18 cellular contexts compared by ENCODE assay signal in the genomic region with DNA sequence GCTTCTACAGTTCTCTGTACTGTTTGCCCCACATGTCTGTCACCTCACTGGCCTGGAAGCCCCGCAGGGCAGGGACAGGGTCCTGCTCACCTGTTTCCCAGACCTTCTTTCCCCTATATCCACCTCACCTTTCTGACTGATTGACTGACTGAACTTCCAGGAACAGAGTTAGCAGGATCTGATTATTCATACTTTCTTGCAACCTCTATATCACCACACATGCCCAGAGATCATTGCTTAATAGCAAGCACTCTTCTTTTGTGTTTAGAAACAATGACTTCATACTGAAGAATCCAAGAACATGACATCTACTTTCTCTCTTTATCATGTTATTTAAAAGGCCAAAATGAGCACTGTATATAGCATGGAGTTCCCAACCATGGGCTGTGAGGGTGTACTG. TPM values are rescaled to one million over a fixed set of nuclear protein-coding genes. Genes with fewer than 3 reads are reported as not detected.
DNase-seq lines count a peak whose midpoint lies in the region; ATAC-seq and TF ChIP-seq lines count a peak whose summit lies in the region.
"Had no signal": no experiment of that assay in that cellular context is flagged by ENCODE, and none has a peak within 500 bp of the region (broad histone marks: within the 10 kb centered on the region; RNA-seq: fewer than 3 reads in every experiment).

No MANE protein-coding gene starts in this region.

- H3K27ac ChIP-seq in CD4-positive, alpha-beta T cell (ENCODE audit: low read depth, low read length), result no peak overlapping the region

- CTCF ChIA-PET in CD4-positive, alpha-beta T cell (lab: Charles Lee), result no interaction called here

- peaks cover 46% of the 10 kb centered on the region for H3K4me1 Mint-ChIP-seq in CD4-positive, alpha-beta T cell (ENCODE audit: low read depth)

- no peak for ATAC-seq in CD4-positive, alpha-beta T cell (ENCODE audit: poor library complexity)
- ATAC-seq in HG03175 (IDR thresholded peaks at IDR 0.05; ENCODE audit: unreplicated experiment), result no peak
- ATAC-seq: HCT116, PC-3 had no signal

- no peak overlapping the region for H3K4me3 Mint-ChIP-seq in CD4-positive, alpha-beta T cell
- H3K4me3 Mint-ChIP-seq: activated naive CD4-positive, alpha-beta T cell treated with anti-CD3 and anti-CD28 coated beads, Interleukin-2, amount 50 U/mL, for 24 hours; nephron had no signal

- H3K27me3 Mint-ChIP-seq in CD4-positive, alpha-beta T cell, result no peaks in the 10 kb centered on the region
- H3K27me3 Mint-ChIP-seq: activated naive CD4-positive, alpha-beta T cell treated with anti-CD3 and anti-CD28 coated beads, Interleukin-2, amount 50 U/mL, for 24 hours had no signal

- TF ChIP-seq CTCF in CD4-positive, alpha-beta T cell (IDR thresholded peaks at IDR 0.05), result no peak
- TF ChIP-seq CTCF in fibroblast of mammary gland (conservative IDR thresholded peaks at IDR 0.05; ENCODE audit: control insufficient read depth, insufficient read depth, low read depth, low read length), result no peak

- no peaks in the 10 kb centered on the region for H3K9me3 ChIP-seq in CD4-positive, alpha-beta T cell (ENCODE audit: control insufficient read depth, low read length)
- H3K9me3 ChIP-seq: BE2C had no signal

- H3K36me3 Mint-ChIP-seq in CD4-positive, alpha-beta T cell (ENCODE audit: low read depth), result peaks cover 86% of the 10 kb centered on the region

- H3K9me3 Mint-ChIP-seq in CD4-positive, alpha-beta T cell, result no peaks in the 10 kb centered on the region

- POLR2A ChIA-PET in CD4-positive, alpha-beta T cell (lab: Charles Lee), result no interaction called here

- DNase-seq in CD4-positive, alpha-beta T cell, result no peak
- DNase-seq in NCI-H226 (peak; percentile 50), fibroblast of mammary gland (ENCODE audit: low read depth) (peak; percentile 80), renal cortical epithelial cell (ENCODE audit: low read depth) (peak; percentile 67), NCI-H1417 (lab: John Stamatoyannopoulos, UW) (no peak), NCI-H2029 (lab: John Stamatoyannopoulos, UW) (no peak)
- no peak for DNase-seq in activated CD4-positive, CD25-positive, alpha-beta regulatory T cell treated with anti-CD3 and anti-CD28 coated beads, Interleukin-2, amount 50 U/mL, for 72 hours
- DNase-seq: activated CD4-positive, alpha-beta T cell treated with anti-CD3 and anti-CD28 coated beads for 4 hours; BE2C; DMS 273 treated with DMSO at 0.1 percent for 48 hours; NCI-H1930; NCI-H69; PC-3 had no signal

- intact Hi-C loops in CD4-positive, alpha-beta T cell (cut with DNase I, micrococcal nuclease), result no loop called here

- H3K27me3 ChIP-seq in CD4-positive, alpha-beta T cell (ENCODE audit: control insufficient read depth, insufficient read depth, low read length), result no peaks in the 10 kb centered on the region
- H3K27me3 ChIP-seq: BE2C had no signal

- no peak overlapping the region for H3K4me3 ChIP-seq in fibroblast of mammary gland (ENCODE audit: control insufficient read depth, low read depth, low read length)
- H3K4me3 ChIP-seq: lung had no signal

- H3K27ac Mint-ChIP-seq in CD4-positive, alpha-beta T cell, result peak overlapping the region; percentile 4
- H3K27ac Mint-ChIP-seq: activated naive CD4-positive, alpha-beta T cell treated with anti-CD3 and anti-CD28 coated beads, Interleukin-2, amount 50 U/mL, for 24 hours had no signal

RNA-seq across cellular contexts. Expression of a gene that starts 18.0 kb away (rescaled TPM):
- total RNA-seq in CD4-positive, alpha-beta T cell, result under 1 TPM; 0.34 to 0.36 TPM
- 0.55 TPM in 1 of 2 replicates, not detected in the other for total RNA-seq in renal cortical epithelial cell

RNA-seq across cellular contexts. Expression of a gene that starts 32.1 kb away (rescaled TPM):
- 10 to 100 TPM; 28.1 to 28.4 TPM for total RNA-seq in CD4-positive, alpha-beta T cell
- total RNA-seq in renal cortical epithelial cell, result 59.4 and 63.9 TPM in 2 replicates

RNA-seq across cellular contexts. Expression of a gene that starts 32.1 kb away (rescaled TPM):
- total RNA-seq in CD4-positive, alpha-beta T cell, result 10 to 100 TPM; 34.4 to 34.6 TPM
- 59.9 and 81.4 TPM in 2 replicates for total RNA-seq in renal cortical epithelial cell

Comparison
In these comparisons a context has a peak if more than half of its experiments do, and no peak if none do; other contexts are left out.
1. DNase-seq: peak in NCI-H226 (single experiment), fibroblast of mammary gland (single experiment) and renal cortical epithelial cell (single experiment); none in CD4-positive, alpha-beta T cell (0 of 10), NCI-H1417 (0 of 3), NCI-H2029 (single experiment) and activated CD4-positive, CD25-positive, alpha-beta regulatory T cell treated with anti-CD3 and anti-CD28 coated beads, Interleukin-2, amount 50 U/mL, for 72 hours (single experiment).